1 cellular context compared by ENCODE assay signal in genomic region chr19:50722248-50723013, GRCh38.
TF ChIP-seq lines count a peak whose summit lies in the region.

No MANE protein-coding gene starts in this region.

TF ChIP-seq in IMR-90, 13 proteins besides CTCF, POLR2A, EP300 and RAD21 (continued from another document):
- TF ChIP-seq MAZ (IDR thresholded peaks at IDR 0.05; ENCODE audit: borderline replicate concordance, low read depth, low read length): no peak
- TF ChIP-seq MAFK (IDR thresholded peaks at IDR 0.05; ENCODE audit: low read depth, low read length): no peak
- no peak for TF ChIP-seq RFX5 (IDR thresholded peaks at IDR 0.05; ENCODE audit: low read depth, low read length)
- no peak for TF ChIP-seq USF2 (IDR thresholded peaks at IDR 0.05; ENCODE audit: low read depth, low read length)
- TF ChIP-seq RCOR1 (IDR thresholded peaks at IDR 0.05; ENCODE audit: insufficient replicate concordance, low read length): no peak
- TF ChIP-seq MXI1 (IDR thresholded peaks at IDR 0.05; ENCODE audit: borderline replicate concordance, low read depth, low read length): no peak; the same call in 1 of the 2 replicates
- no peak for TF ChIP-seq NFE2L2 (IDR thresholded peaks at IDR 0.05; ENCODE audit: low read depth, low read length)
- no peak for TF ChIP-seq CEBPB (IDR thresholded peaks at IDR 0.05; ENCODE audit: low read depth, low read length)
- TF ChIP-seq BHLHE40 (IDR thresholded peaks at IDR 0.05; ENCODE audit: low read depth, low read length): no peak
- no peak for TF ChIP-seq CHD1 (IDR thresholded peaks at IDR 0.05; ENCODE audit: low read depth, low read length)
- no peak for TF ChIP-seq SMC3 (IDR thresholded peaks at IDR 0.05; ENCODE audit: low read depth, low read length)
- no peak for TF ChIP-seq ELK1 (IDR thresholded peaks at IDR 0.05; ENCODE audit: borderline replicate concordance, low read depth, low read length)
